ENCODE assay signal across 10 cellular contexts in the genomic region with DNA sequence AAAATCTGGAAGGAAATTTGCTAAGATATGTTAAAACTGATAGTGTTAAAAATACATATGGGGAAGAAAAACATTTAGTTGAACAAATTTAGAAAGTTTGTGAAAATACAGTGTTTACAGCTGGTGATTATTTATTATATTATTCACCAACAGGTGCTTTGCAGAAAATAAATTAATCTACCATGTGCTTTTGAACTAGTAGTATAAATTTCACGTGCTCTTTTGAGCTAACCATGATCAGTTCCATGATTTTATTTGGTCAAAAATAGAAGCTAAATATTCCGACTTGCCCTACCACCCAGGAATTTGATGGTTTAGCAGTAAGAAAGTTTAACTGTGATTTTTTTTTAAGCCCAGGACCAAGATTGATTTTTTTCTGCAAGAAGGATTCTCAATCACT.
"Had no signal": no experiment of that assay in that cellular context is flagged by ENCODE, and none has a peak within 500 bp of the region (broad histone marks: within the 10 kb centered on the region; RNA-seq: fewer than 3 reads in every experiment).

No MANE protein-coding gene starts in this region.

- H3K9ac ChIP-seq: GM23248 had no signal

- H3K9me3 ChIP-seq: HAP-1 had no signal

- H2AFZ ChIP-seq: GM23248, GM23338 had no signal

- H3K36me3 ChIP-seq: HAP-1 had no signal

- H3K9me3 Mint-ChIP-seq: GM23338, HFFc6 had no signal

- ATAC-seq: GM23338, HCT116 had no signal

- H3K4me3 ChIP-seq: GM23248, GM23338, HAP-1 had no signal

- H3K4me2 ChIP-seq: GM23338 had no signal

- FAIRE-seq: H1, H54 had no signal

- H3K27ac Mint-ChIP-seq: GM23338, H9, HFFc6 had no signal

- DNase-seq: GM23248, H7, H9, HCEC 1CT, HFFc6 had no signal

- H3K27ac ChIP-seq: GM23248 had no signal

- H3K4me3 Mint-ChIP-seq: GM23338, H9, HFFc6 had no signal
